21 cellular contexts compared by ENCODE assay signal in the genomic region with DNA sequence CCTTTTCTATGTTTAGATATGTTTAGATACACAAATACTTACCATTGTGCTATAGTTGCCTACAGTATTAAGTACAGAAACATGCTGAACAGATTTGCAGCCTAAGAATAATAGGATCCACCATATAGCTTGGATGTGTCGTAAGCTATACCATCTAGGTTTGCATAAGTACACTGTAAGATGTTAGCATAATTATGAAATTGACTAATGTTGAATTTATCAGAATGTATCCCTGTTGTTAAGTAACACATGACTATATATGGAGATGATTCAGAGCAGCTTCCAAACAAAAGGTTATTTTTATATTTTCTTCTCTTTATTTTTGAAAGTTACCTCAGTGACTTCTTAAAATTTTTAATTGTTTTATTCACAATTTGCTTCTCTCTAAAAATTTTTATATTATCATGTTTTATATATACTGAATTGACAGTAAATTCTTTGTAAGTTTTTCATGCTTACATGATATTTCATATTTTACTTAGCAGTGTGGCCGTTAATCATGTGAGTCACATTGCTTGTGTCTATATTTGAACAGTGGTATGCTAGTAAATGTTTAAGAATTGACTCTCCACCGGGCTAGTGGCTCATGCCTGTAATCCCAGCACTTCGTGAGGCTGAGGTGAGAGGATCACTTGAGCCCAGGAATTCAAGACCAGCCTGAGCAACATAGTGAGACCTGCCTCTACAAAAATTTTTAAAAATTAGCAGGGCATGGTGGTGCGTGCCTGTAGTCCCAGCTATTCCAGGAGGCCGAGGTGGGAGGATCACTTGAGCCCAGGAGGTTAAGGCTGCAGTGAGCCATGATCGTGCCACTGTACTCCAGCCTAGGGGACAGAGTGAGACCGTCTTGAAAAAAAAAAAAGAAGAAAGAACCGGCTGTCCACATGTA. TPM values are rescaled to one million over a fixed set of nuclear protein-coding genes. Genes with fewer than 3 reads are reported as not detected.
A peak's percentile ranks its signal among the peaks of the same experiment; 100 is the strongest.
DNase-seq lines count a peak whose midpoint lies in the region; ATAC-seq and TF ChIP-seq lines count a peak whose summit lies in the region.
"Had no signal": no experiment of that assay in that cellular context is flagged by ENCODE, and none has a peak within 500 bp of the region (broad histone marks: within the 10 kb centered on the region; RNA-seq: fewer than 3 reads in every experiment).

No MANE protein-coding gene starts in this region.

- H2AFZ ChIP-seq in hepatocyte = no peak overlapping the region

- no peaks in the 10 kb centered on the region for H4K20me1 ChIP-seq in hepatocyte (ENCODE audit: insufficient read depth, poor library complexity, severe bottlenecking)

- H3K4me1 ChIP-seq in RWPE2 (ENCODE audit: insufficient read depth, poor library complexity, severe bottlenecking) (no peaks in the 10 kb centered on the region), hepatocyte (ENCODE audit: insufficient read depth) (no peaks in the 10 kb centered on the region), HAP-1 (no peaks in the 10 kb centered on the region)
- H3K4me1 ChIP-seq: spleen, upper lobe of left lung had no signal

- in situ Hi-C loops in HAP-1 (cut with MboI; ENCODE audit: low sequenced_read_pairs) = no loop called here

- H3K79me2 ChIP-seq in hepatocyte = no peaks in the 10 kb centered on the region

- H3K27ac ChIP-seq in RWPE2 (ENCODE audit: poor library complexity, severe bottlenecking) (peak overlapping the region; percentile 41), hepatocyte (no peak overlapping the region)
- H3K27ac ChIP-seq: KMS-11, spleen, upper lobe of left lung had no signal

- H3K36me3 ChIP-seq in RWPE2 (ENCODE audit: low read depth) (no peaks in the 10 kb centered on the region), hepatocyte (replicated peaks; ENCODE audit: insufficient read depth, low read depth) (no peaks in the 10 kb centered on the region), HAP-1 (replicated peaks) (no peaks in the 10 kb centered on the region)
- H3K36me3 ChIP-seq: spleen, upper lobe of left lung had no signal

- WGBS in hepatocyte (ENCODE audit: low lambda C conversion rate, missing lambda C conversion rate) = 60% methylated on average over 9 of the region's 9 CpGs

- H3K4me3 ChIP-seq in RWPE2 (ENCODE audit: severe bottlenecking) = no peak overlapping the region
- H3K4me3 ChIP-seq in hepatocyte = no peak overlapping the region
- no peak overlapping the region for H3K4me3 ChIP-seq in HAP-1
- H3K4me3 ChIP-seq: spleen, upper lobe of left lung had no signal

- H3K9me2 ChIP-seq in hepatocyte (replicated peaks; ENCODE audit: insufficient read depth) = no peaks in the 10 kb centered on the region

- H3K27me3 ChIP-seq in RWPE2 (ENCODE audit: insufficient read depth, poor library complexity, severe bottlenecking) = no peaks in the 10 kb centered on the region
- H3K27me3 ChIP-seq in hepatocyte = no peaks in the 10 kb centered on the region
- H3K27me3 ChIP-seq in HAP-1 (ENCODE audit: low read depth) = no peaks in the 10 kb centered on the region
- H3K27me3 ChIP-seq: spleen, upper lobe of left lung had no signal

- H3K9me3 ChIP-seq in RWPE2 (ENCODE audit: severe bottlenecking) = no peaks in the 10 kb centered on the region
- H3K9me3 ChIP-seq in hepatocyte (ENCODE audit: low read depth) = no peaks in the 10 kb centered on the region
- no peaks in the 10 kb centered on the region for H3K9me3 ChIP-seq in HAP-1
- H3K9me3 ChIP-seq: upper lobe of left lung had no signal

- ATAC-seq in RWPE2 (ENCODE audit: low read depth) (peak; percentile 96), HG02623 (IDR thresholded peaks at IDR 0.05; ENCODE audit: unreplicated experiment) (no peak)
- ATAC-seq: activated T-cell treated with anti-CD3 and anti-CD28 coated beads, Interleukin-2, amount 50 U/mL, for 4 hours; left lobe of liver; stimulated activated naive B cell treated with anti-CD40 and anti-IgM and Interleukin-4, amounts not matched to agents 10 μg/mL and 1 μg/mL and 100 μg/mL, for 72 hours had no signal

- TF ChIP-seq CTCF in RWPE2 (IDR thresholded peaks at IDR 0.05; ENCODE audit: poor library complexity, severe bottlenecking) (no peak), hepatocyte (IDR thresholded peaks at IDR 0.05; ENCODE audit: poor library complexity) (no peak)

- DNase-seq in A172 (ENCODE audit: low spot score) (peak; percentile 37), GM04504 (ENCODE audit: low read depth) (peak; percentile 17), RWPE2 (ENCODE audit: low spot score) (no peak), hepatocyte (ENCODE audit: low spot score) (peak; percentile 32), HAP-1 (ENCODE audit: low spot score in 2 of 2) (no peak), T-helper 1 cell (no peak), NCI-H2081 treated with DMSO at 0.1 percent for 48 hours (lab: John Stamatoyannopoulos, UW) (no peak)
- DNase-seq: activated CD4-positive, alpha-beta memory T cell treated with anti-CD3 and anti-CD28 coated beads for 36 hours; activated T-cell treated with anti-CD3 and anti-CD28 coated beads, Interleukin-2, amount 50 U/mL, for 4 hours; COR-L47; erythroblast; hippocampal formation; NCI-H1694; NCI-H510A; spleen; stimulated activated naive B cell treated with anti-CD40 and anti-IgM and Interleukin-4, amounts not matched to agents 10 μg/mL and 1 μg/mL and 100 μg/mL, for 72 hours had no signal

- no peak overlapping the region for H3K4me2 ChIP-seq in hepatocyte
- H3K4me2 ChIP-seq: KMS-11 had no signal

RNA-seq across cellular contexts. Expression of gene SLC28A2, which starts 2.6 kb away (rescaled TPM):
- total RNA-seq in A172 (2014; rRNA removed; shearing (Covaris generic)) = not detected in 2 replicates
- 1.5 and 1.8 TPM in 2 replicates for total RNA-seq in hepatocyte
- 0.29 and 1.5 TPM in 2 replicates for polyA plus RNA-seq in hepatocyte
- total RNA-seq: activated CD4-positive, alpha-beta memory T cell treated with anti-CD3 and anti-CD28 coated beads for 36 hours; posterior vena cava; spleen had no signal
- polyA plus RNA-seq: spleen had no signal

Comparison
In these comparisons a context has a peak if more than half of its experiments do, and no peak if none do; other contexts are left out.
1. DNase-seq: peak in A172 (single experiment), GM04504 (single experiment) and hepatocyte (single experiment); none in RWPE2 (single experiment), HAP-1 (0 of 2), T-helper 1 cell (0 of 5) and NCI-H2081 treated with DMSO at 0.1 percent for 48 hours (single experiment).